In genomic region chr3:134798681-134799311, GRCh38 we compare ENCODE assay signal across 22 cellular contexts. TPM values are rescaled to one million over a fixed set of nuclear protein-coding genes. Genes with fewer than 3 reads are reported as not detected.
A peak's percentile ranks its signal among the peaks of the same experiment; 100 is the strongest.
DNase-seq lines count a peak whose midpoint lies in the region; TF ChIP-seq lines count a peak whose summit lies in the region.
"Had no signal": no experiment of that assay in that cellular context is flagged by ENCODE, and none has a peak within 500 bp of the region (broad histone marks: within the 10 kb centered on the region; RNA-seq: fewer than 3 reads in every experiment).

No MANE protein-coding gene starts in this region.

- H3K4me1 ChIP-seq in A673 (ENCODE audit: insufficient read depth, low read length, poor library complexity, severe bottlenecking): peaks cover 9% of the 10 kb centered on the region
- H3K4me1 ChIP-seq: BE2C had no signal

- peaks cover 3% of the 10 kb centered on the region for H3K4me1 Mint-ChIP-seq in type B pancreatic cell (ENCODE audit: unreplicated experiment)

- no peaks in the 10 kb centered on the region for H3K9me3 Mint-ChIP-seq in type B pancreatic cell
- H3K9me3 Mint-ChIP-seq: CD8-positive, alpha-beta memory T cell had no signal

- H3K27me3 Mint-ChIP-seq in type B pancreatic cell: peaks cover 85% of the 10 kb centered on the region

- CTCF ChIA-PET in A673 (lab: Charles Lee): no interaction called here

- no TSS peak for BruUV-seq in A673 (replicated peaks; lab: Mats Ljungman, UMichigan)

- intact Hi-C loops in A673 (cut with micrococcal nuclease; ENCODE audit: unreplicated experiment): loop anchor here (5.0 kb wide), 1 partner anchor 1244 kb away; no protein-coding TSS in a partner anchor

- peak; percentile 77 for DNase-seq in NCI-H2107 treated with DMSO at 0.1 percent for 48 hours (lab: John Stamatoyannopoulos, UW; ENCODE audit: unreplicated experiment)
- no peak for DNase-seq in NCI-H2107 (lab: John Stamatoyannopoulos, UW)
- peak; percentile 37 for DNase-seq in NCI-H345 (lab: John Stamatoyannopoulos, UW)
- peak; percentile 71 for DNase-seq in mesenteric fat pad (ENCODE audit: low spot score)
- peak; percentile 40 for DNase-seq in type B pancreatic cell (ENCODE audit: extremely low spot score, unreplicated experiment)
- no peak for DNase-seq in occipital lobe (lab: John Stamatoyannopoulos, UW)
- no peak for DNase-seq in NCI-H2171 (lab: John Stamatoyannopoulos, UW)
- DNase-seq in A673 (ENCODE audit: low spot score): no peak
- DNase-seq: activated CD4-positive, alpha-beta T cell treated with anti-CD3 and anti-CD28 coated beads for 4 hours; activated CD8-positive, alpha-beta memory T cell treated with anti-CD3 and anti-CD28 coated beads for 24 hours; activated gamma-delta T cell treated with Interleukin-2 at 50 U/mL for 16 hours; BE2C; CD8-positive, alpha-beta memory T cell; DMS 273 treated with DMSO at 0.1 percent for 48 hours; KG1; SIG-M5; stimulated activated CD4-positive, alpha-beta T cell treated with anti-CD3 and anti-CD28 coated beads, Interleukin-15, amount 100 ng/mL, for 24 hours; stimulated activated naive CD4-positive, alpha-beta T cell; T-helper 9 cell had no signal

- POLR2A ChIA-PET in A673 (lab: Charles Lee; ENCODE audit: low non-redundant PET): no interaction called here

- no peak overlapping the region for H3K4me3 ChIP-seq in A673 (ENCODE audit: low read depth, low read length, poor library complexity, severe bottlenecking)
- H3K4me3 ChIP-seq: MG63, prostate gland had no signal

- H3K27ac Mint-ChIP-seq in type B pancreatic cell: no peak overlapping the region
- H3K27ac Mint-ChIP-seq: CD8-positive, alpha-beta memory T cell had no signal

- no peaks in the 10 kb centered on the region for H3K9me3 ChIP-seq in A673 (ENCODE audit: low read depth, low read length, poor library complexity, severe bottlenecking)
- H3K9me3 ChIP-seq: BE2C, MG63, prostate gland had no signal

- H3K36me3 Mint-ChIP-seq in type B pancreatic cell: no peaks in the 10 kb centered on the region
- H3K36me3 Mint-ChIP-seq: CD8-positive, alpha-beta memory T cell had no signal

- H3K27me3 ChIP-seq in A673 (replicated peaks; ENCODE audit: insufficient read depth, low read depth, low read length, poor library complexity): peaks cover 65% of the 10 kb centered on the region

- no peak overlapping the region for H3K27ac ChIP-seq in A673 (ENCODE audit: low read depth, low read length, poor library complexity, severe bottlenecking)
- H3K27ac ChIP-seq: VCaP had no signal

- H3K36me3 ChIP-seq in A673 (ENCODE audit: insufficient read depth, low read length, poor library complexity, severe bottlenecking): no peaks in the 10 kb centered on the region
- H3K36me3 ChIP-seq: BE2C, MG63, prostate gland had no signal

- no peak for TF ChIP-seq CTCF in type B pancreatic cell (conservative IDR thresholded peaks at IDR 0.05)
- TF ChIP-seq CTCF in A673 (conservative IDR thresholded peaks at IDR 0.05; ENCODE audit: low read depth, low read length): no peak

- peak overlapping the region; percentile 39 for H3K4me3 Mint-ChIP-seq in type B pancreatic cell

RNA-seq across cellular contexts. Expression of gene EPHB1, which starts 3.7 kb away (rescaled TPM):
- total RNA-seq in mesenteric fat pad: 1.9 TPM
- total RNA-seq in type B pancreatic cell (ENCODE audit: low replicate concordance): 1.8 and 9.1 TPM in 2 replicates
- 20.1 TPM for total RNA-seq in occipital lobe
- total RNA-seq in A673 (2021): 0.11 and 0.61 TPM in 2 replicates
- total RNA-seq: CD8-positive, alpha-beta memory T cell had no signal

Comparison
In these comparisons a context has a peak if more than half of its experiments do, and no peak if none do; other contexts are left out.
1. DNase-seq: peak in NCI-H2107 treated with DMSO at 0.1 percent for 48 hours (single experiment), NCI-H345 (single experiment), mesenteric fat pad (single experiment) and type B pancreatic cell (single experiment); none in NCI-H2107 (single experiment), occipital lobe (single experiment), NCI-H2171 (single experiment) and A673 (single experiment).